In the genomic region with DNA sequence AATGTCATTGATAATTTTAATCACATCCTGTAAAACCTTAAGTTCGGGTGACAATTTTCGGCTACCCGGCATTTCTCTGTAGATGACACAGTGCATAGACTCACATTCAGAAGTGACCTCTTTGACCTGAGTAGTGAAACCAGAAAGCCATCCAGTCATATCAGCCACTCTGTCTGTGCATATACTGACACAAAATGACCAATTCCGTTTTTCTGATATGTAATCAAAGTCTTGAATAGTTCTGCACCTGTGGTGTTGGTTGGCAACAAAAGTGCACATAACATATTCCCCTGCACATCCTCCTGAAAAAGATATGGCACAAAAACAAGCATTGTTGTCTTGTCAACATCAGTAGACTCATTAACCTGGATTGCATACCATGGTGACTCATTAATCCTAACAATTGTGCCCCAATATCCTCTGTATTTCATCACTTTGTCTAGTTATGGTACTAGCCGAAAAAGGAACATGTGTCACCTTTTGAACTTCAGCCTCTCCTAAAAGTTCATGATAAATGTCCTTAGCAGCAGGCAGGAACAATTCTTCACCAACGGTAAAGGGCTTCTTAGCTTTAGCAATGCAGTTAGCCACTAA, we compare ENCODE assay signal across 14 cellular contexts. TPM values are rescaled to one million over a fixed set of nuclear protein-coding genes. Genes with fewer than 3 reads are reported as not detected.
DNase-seq lines count a peak whose midpoint lies in the region; ATAC-seq, FAIRE-seq and TF ChIP-seq lines count a peak whose summit lies in the region.
"Had no signal": no experiment of that assay in that cellular context is flagged by ENCODE, and none has a peak within 500 bp of the region (broad histone marks: within the 10 kb centered on the region; RNA-seq: fewer than 3 reads in every experiment).

No MANE protein-coding gene starts in this region.

- CTCF ChIA-PET in A549 (lab: Yijun Ruan, JAX): interaction anchor here (0.5 to 8.7 kb wide), 3 partner anchors 12 to 19 kb away, joined by 3 to 58 read pairs (median 3); no protein-coding TSS in a partner anchor

- FAIRE-seq in A549 (lab: Jason Lieb, UNC): no peak
- FAIRE-seq in D721Med (lab: Jason Lieb, UNC): no peak
- FAIRE-seq: colon, frontal cortex had no signal

- TF ChIP-seq RAD21 in A549 (conservative IDR thresholded peaks at IDR 0.05 in 1 of 2, IDR thresholded peaks at IDR 0.05 in 1 of 2): no peak

- peak in 1 of 2 experiments; percentile 53 for DNase-seq in A549 (ENCODE audit: low read depth in 1 of 2, low spot score in 1 of 2)
- DNase-seq in NCI-H1417 treated with DMSO at 0.1 percent for 48 hours (lab: John Stamatoyannopoulos, UW): no peak
- no peak for DNase-seq in MG63
- no peak for DNase-seq in coronary artery (ENCODE audit: low spot score)
- no peak for DNase-seq in D721Med (ENCODE audit: insufficient read length, low spot score)
- DNase-seq: left colon; NCI-H1436 treated with DMSO at 0.1 percent for 48 hours; NK-92 treated with Interleukin-12 subunit alpha and Interleukin-12 subunit beta, amount 100 ng/mL, for 24 hours had no signal

- H3K4me2 ChIP-seq in A549: peak overlapping the region; percentile 5; the same call in 2 of the 3 replicates

- TF ChIP-seq POLR2A in A549 (IDR thresholded peaks at IDR 0.05; ENCODE audit: low read length): no peak

- no peak for TF ChIP-seq EP300 in A549 (IDR thresholded peaks at IDR 0.05)

- ATAC-seq in A549 (no peak), GM18907 (IDR thresholded peaks at IDR 0.05; ENCODE audit: unreplicated experiment) (peak; percentile 32), HG02588 (IDR thresholded peaks at IDR 0.05; ENCODE audit: unreplicated experiment) (peak; percentile 34), HG03565 (IDR thresholded peaks at IDR 0.05; ENCODE audit: unreplicated experiment) (peak; percentile 47)
- ATAC-seq: left colon; stimulated activated memory B cell treated with anti-CD40 and anti-IgM and Interleukin-4, amounts not matched to agents 10 μg/mL and 1 μg/mL and 100 μg/mL, for 72 hours had no signal

- H3K9me3 ChIP-seq in A549 (0 out of 3 replicates have a peak, but pooled peaks cover 5% of the 10 kb centered on the region), MG63 (no peaks in the 10 kb centered on the region)

- no peaks in the 10 kb centered on the region for H3K27me3 ChIP-seq in MG63

- H3K4me3 ChIP-seq in A549: no peak overlapping the region
- H3K4me3 ChIP-seq in MG63: no peak overlapping the region
- H3K4me3 ChIP-seq in coronary artery: no peak overlapping the region

- H3K36me3 ChIP-seq in MG63: peaks cover 2% of the 10 kb centered on the region

- POLR2A ChIA-PET in A549 (lab: Yijun Ruan, JAX): no interaction called here

- no peak for TF ChIP-seq CTCF in A549 (IDR thresholded peaks at IDR 0.05)
- TF ChIP-seq CTCF in coronary artery (IDR thresholded peaks at IDR 0.05): no peak
- TF ChIP-seq CTCF in D721Med (IDR thresholded peaks at IDR 0.05; ENCODE audit: insufficient read depth, missing control alignments): no peak

- H3K27ac ChIP-seq in A549: no peak overlapping the region; a peak in 1 of 6 replicates
- H3K27ac ChIP-seq in coronary artery: no peak overlapping the region

- 37% methylated on average over 6 of the region's 6 CpGs for WGBS in A549 (ENCODE audit: missing lambda C conversion rate)

- peaks cover 38% of the 10 kb centered on the region for H3K4me1 ChIP-seq in A549

TF ChIP-seq in A549, 52 proteins besides CTCF, POLR2A, EP300 and RAD21:
- no peak for TF ChIP-seq JUN (IDR thresholded peaks at IDR 0.05)
- no peak for TF ChIP-seq CBX8 (IDR thresholded peaks at IDR 0.05)
- TF ChIP-seq, protein P1, sequence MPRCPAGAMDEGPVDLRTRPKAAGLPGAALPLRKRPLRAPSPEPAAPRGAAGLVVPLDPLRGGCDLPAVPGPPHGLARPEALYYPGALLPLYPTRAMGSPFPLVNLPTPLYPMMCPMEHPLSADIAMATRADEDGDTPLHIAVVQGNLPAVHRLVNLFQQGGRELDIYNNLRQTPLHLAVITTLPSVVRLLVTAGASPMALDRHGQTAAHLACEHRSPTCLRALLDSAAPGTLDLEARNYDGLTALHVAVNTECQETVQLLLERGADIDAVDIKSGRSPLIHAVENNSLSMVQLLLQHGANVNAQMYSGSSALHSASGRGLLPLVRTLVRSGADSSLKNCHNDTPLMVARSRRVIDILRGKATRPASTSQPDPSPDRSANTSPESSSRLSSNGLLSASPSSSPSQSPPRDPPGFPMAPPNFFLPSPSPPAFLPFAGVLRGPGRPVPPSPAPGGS (IDR thresholded peaks at IDR 0.05): no peak
- peak; percentile 46; the same call in 1 of the 2 replicates for TF ChIP-seq GATA3 (IDR thresholded peaks at IDR 0.05; ENCODE audit: borderline replicate concordance)
- TF ChIP-seq CBX2 (IDR thresholded peaks at IDR 0.05; ENCODE audit: borderline replicate concordance, low read depth): no peak
- TF ChIP-seq KDM5A (IDR thresholded peaks at IDR 0.05): no peak
- TF ChIP-seq EHMT2 (IDR thresholded peaks at IDR 0.05; ENCODE audit: low read depth): no peak
- no peak for TF ChIP-seq ZSCAN20 (CRISPR knock-in tag; IDR thresholded peaks at IDR 0.05)
- peak in 1 of 2 experiments; percentile 60; a peak in 1 of 4 replicates for TF ChIP-seq CEBPB (IDR thresholded peaks at IDR 0.05)
- no peak for TF ChIP-seq BHLHE40 (IDR thresholded peaks at IDR 0.05; ENCODE audit: low read depth, low read length)
- TF ChIP-seq, protein P2, sequence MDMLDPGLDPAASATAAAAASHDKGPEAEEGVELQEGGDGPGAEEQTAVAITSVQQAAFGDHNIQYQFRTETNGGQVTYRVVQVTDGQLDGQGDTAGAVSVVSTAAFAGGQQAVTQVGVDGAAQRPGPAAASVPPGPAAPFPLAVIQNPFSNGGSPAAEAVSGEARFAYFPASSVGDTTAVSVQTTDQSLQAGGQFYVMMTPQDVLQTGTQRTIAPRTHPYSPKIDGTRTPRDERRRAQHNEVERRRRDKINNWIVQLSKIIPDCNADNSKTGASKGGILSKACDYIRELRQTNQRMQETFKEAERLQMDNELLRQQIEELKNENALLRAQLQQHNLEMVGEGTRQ (IDR thresholded peaks at IDR 0.05): no peak
- no peak for TF ChIP-seq ZC3H11A (IDR thresholded peaks at IDR 0.05)
- TF ChIP-seq PHF8 (IDR thresholded peaks at IDR 0.05; ENCODE audit: borderline replicate concordance, low read depth): no peak
- no peak for TF ChIP-seq FOXS1 (CRISPR knock-in tag; IDR thresholded peaks at IDR 0.05)
- TF ChIP-seq TFCP2L1 (CRISPR knock-in tag; IDR thresholded peaks at IDR 0.05): no peak
- TF ChIP-seq, protein P3, sequence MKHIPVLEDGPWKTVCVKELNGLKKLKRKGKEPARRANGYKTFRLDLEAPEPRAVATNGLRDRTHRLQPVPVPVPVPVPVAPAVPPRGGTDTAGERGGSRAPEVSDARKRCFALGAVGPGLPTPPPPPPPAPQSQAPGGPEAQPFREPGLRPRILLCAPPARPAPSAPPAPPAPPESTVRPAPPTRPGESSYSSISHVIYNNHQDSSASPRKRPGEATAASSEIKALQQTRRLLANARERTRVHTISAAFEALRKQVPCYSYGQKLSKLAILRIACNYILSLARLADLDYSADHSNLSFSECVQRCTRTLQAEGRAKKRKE (CRISPR knock-in tag; IDR thresholded peaks at IDR 0.05; ENCODE audit: low read depth): no peak
- no peak for TF ChIP-seq FOSL2 (IDR thresholded peaks at IDR 0.05)
- peak; percentile 81 for TF ChIP-seq FOSL2 (CRISPR knock-in tag; IDR thresholded peaks at IDR 0.05)
- TF ChIP-seq RFX5 (IDR thresholded peaks at IDR 0.05): no peak
- TF ChIP-seq TP53 (CRISPR knock-in tag; IDR thresholded peaks at IDR 0.05): no peak
- no peak for TF ChIP-seq ZFP36 (IDR thresholded peaks at IDR 0.05; ENCODE audit: borderline replicate concordance, partially characterized antibody)

RNA-seq across cellular contexts. Expression of a gene that starts 4.7 kb away (rescaled TPM):
- polyA plus RNA-seq in A549 (2011; rRNA removed) (13.6 and 17.0 TPM in 2 replicates), A549 (2017; fragmentation: RNase III; extraction: RNeasy Plus Mini Kit Qiagen cat#74134 plus additional on column Dnase treatment) (47.9 to 51.2 TPM (median 49.4 TPM) in 3 replicates)
- polyA plus RNA-seq in A549 (2012; cell fraction: cytosol; rRNA removed): 35.2 and 44.1 TPM in 2 replicates
- 26.5 and 28.9 TPM in 2 replicates for polyA plus RNA-seq in A549 (2012; cell fraction: nucleus; rRNA removed)
- 5.5 and 6.1 TPM in 2 replicates for polyA minus RNA-seq in A549 (2011; rRNA and poly(A)+ RNA removed)
- 58.9 and 81.3 TPM in 2 replicates for total RNA-seq in MG63 (2014; rRNA removed; shearing (Covaris generic); ENCODE audit: low replicate concordance)

RNA-seq across cellular contexts. Expression of a gene that starts 22.9 kb away (rescaled TPM):
- 1.1 and 1.4 TPM in 2 replicates for polyA plus RNA-seq in A549 (2011; rRNA removed)
- 0.33 and 0.67 TPM in 2 replicates for polyA plus RNA-seq in A549 (2012; cell fraction: cytosol; rRNA removed)
- 1.9 and 2.7 TPM in 2 replicates for polyA plus RNA-seq in A549 (2012; cell fraction: nucleus; rRNA removed)
- 0.31 to 0.46 TPM (median 0.35 TPM) in 3 replicates for polyA plus RNA-seq in A549 (2017; fragmentation: RNase III; extraction: RNeasy Plus Mini Kit Qiagen cat#74134 plus additional on column Dnase treatment)
- polyA minus RNA-seq in A549 (2011; rRNA and poly(A)+ RNA removed): 7.8 and 13.3 TPM in 2 replicates
- total RNA-seq in MG63 (2014; rRNA removed; shearing (Covaris generic); ENCODE audit: low replicate concordance): 0.82 TPM in 1 of 2 replicates, not detected in the other

Comparison
In these comparisons a context has a peak if more than half of its experiments do, and no peak if none do; other contexts are left out.
1. ATAC-seq: peak in GM18907 (single experiment), HG02588 (single experiment) and HG03565 (single experiment); none in A549 (0 of 2).